30 cellular contexts compared by ENCODE assay signal in genomic region chr10:3020311-3020710, GRCh38.
"Had no signal": no experiment of that assay in that cellular context is flagged by ENCODE, and none has a peak within 500 bp of the region (broad histone marks: within the 10 kb centered on the region; RNA-seq: fewer than 3 reads in every experiment).

No MANE protein-coding gene starts in this region.

- H3K4me3 ChIP-seq: left lung, lower lobe of right lung, ovary, right atrium auricular region, right lobe of liver, smooth muscle cell, testis, thyroid gland, transverse colon, upper lobe of left lung, vagina had no signal

- H3K27me3 ChIP-seq: neutrophil, ovary, right atrium auricular region, right lobe of liver, testis, thyroid gland, upper lobe of left lung, vagina had no signal

- H3K9me3 Mint-ChIP-seq: immature natural killer cell, nephron had no signal

- DNase-seq: hypothalamus; immature natural killer cell; kidney; left colon; left lung; lower lobe of right lung; mammary epithelial cell; mesenchymal stem cell; naive thymus-derived CD8-positive, alpha-beta T cell; occipital lobe; ovary; right lobe of liver; stimulated activated CD4-positive, alpha-beta T cell treated with anti-CD3 and anti-CD28 coated beads, Interleukin-1b, Interleukin-23, amount 100 ng/mL, for 48 hours; stimulated activated CD4-positive, alpha-beta T cell treated with anti-CD3 and anti-CD28 coated beads, Interleukin-2, amount 100 ng/mL, for 48 hours; stimulated activated CD4-positive, alpha-beta T cell treated with anti-CD3 and anti-CD28 coated beads, Interleukin-4, amount 100 ng/mL, for 4 hours; stimulated activated CD8-positive, alpha-beta memory T cell treated with anti-CD3 and anti-CD28 coated beads, Interleukin-4, amount 100 ng/mL, for 48 hours; stimulated activated naive CD4-positive, alpha-beta T cell treated with Interleukin-2 at 50 U/mL for 16 hours; stimulated activated naive CD8-positive, alpha-beta T cell treated with anti-CD3 and anti-CD28 coated beads, Interleukin-15, amount 100 ng/mL, for 72 hours; substantia nigra; testis; thyroid gland; transverse colon had no signal

- H3K27ac Mint-ChIP-seq: immature natural killer cell; nephron; progenitor cell of endocrine pancreas; stimulated activated naive CD8-positive, alpha-beta T cell treated with anti-CD3 and anti-CD28 coated beads, Interleukin-15, amount 100 ng/mL, for 72 hours had no signal

- H3K4me3 Mint-ChIP-seq: immature natural killer cell; naive thymus-derived CD8-positive, alpha-beta T cell; nephron; neural crest cell; stimulated activated naive CD8-positive, alpha-beta T cell treated with anti-CD3 and anti-CD28 coated beads, Interleukin-15, amount 100 ng/mL, for 72 hours had no signal

- H3K4me1 ChIP-seq: left lung, lower lobe of right lung, right atrium auricular region, right lobe of liver, testis, transverse colon, upper lobe of left lung, vagina had no signal

- H3K4me2 ChIP-seq: smooth muscle cell had no signal

- ATAC-seq: left colon; left lung; lower lobe of right lung; naive thymus-derived CD8-positive, alpha-beta T cell; right lobe of liver; stimulated activated naive CD8-positive, alpha-beta T cell treated with anti-CD3 and anti-CD28 coated beads, Interleukin-15, amount 100 ng/mL, for 72 hours had no signal

- H3K36me3 Mint-ChIP-seq: immature natural killer cell; naive thymus-derived CD8-positive, alpha-beta T cell had no signal

- H3K36me3 ChIP-seq: left lung, lower lobe of right lung, neutrophil, ovary, right atrium auricular region, right lobe of liver, thyroid gland, transverse colon, upper lobe of left lung, vagina had no signal

- H3K9me3 ChIP-seq: left lung, lower lobe of right lung, neutrophil, ovary, right atrium auricular region, right lobe of liver, testis, thyroid gland, transverse colon, upper lobe of left lung, vagina had no signal

- H3K4me1 Mint-ChIP-seq: immature natural killer cell; nephron; neural crest cell; stimulated activated naive CD8-positive, alpha-beta T cell treated with anti-CD3 and anti-CD28 coated beads, Interleukin-15, amount 100 ng/mL, for 72 hours had no signal

- H3K27ac ChIP-seq: left lung, lower lobe of right lung, neutrophil, ovary, right atrium auricular region, right lobe of liver, testis, thyroid gland, transverse colon, upper lobe of left lung, vagina had no signal
